In genomic region chr16:15556130-15556529, GRCh38 we compare ENCODE assay signal across 25 cellular contexts.
"Had no signal": no experiment of that assay in that cellular context is flagged by ENCODE, and none has a peak within 500 bp of the region (broad histone marks: within the 10 kb centered on the region; RNA-seq: fewer than 3 reads in every experiment).

No MANE protein-coding gene starts in this region.

- H3K4me1 ChIP-seq: pancreas, prostate gland, right lobe of liver, suprapubic skin, testis, transverse colon had no signal

- H3K36me3 Mint-ChIP-seq: naive thymus-derived CD4-positive, alpha-beta T cell; natural killer cell; stimulated activated effector memory CD8-positive, alpha-beta T cell treated with anti-CD3 and anti-CD28 coated beads, Interleukin-12 subunit alpha, Interleukin-12 subunit beta, amount 100 ng/mL, for 72 hours; stimulated activated naive B cell treated with anti-CD40 and anti-IgM and Interleukin-4, amounts not matched to agents 10 μg/mL and 1 μg/mL and 100 μg/mL, for 72 hours; type B pancreatic cell had no signal

- H3K9me3 Mint-ChIP-seq: naive thymus-derived CD4-positive, alpha-beta T cell; natural killer cell; nephron; stimulated activated effector memory CD8-positive, alpha-beta T cell treated with anti-CD3 and anti-CD28 coated beads, Interleukin-12 subunit alpha, Interleukin-12 subunit beta, amount 100 ng/mL, for 72 hours; stimulated activated naive B cell treated with anti-CD40 and anti-IgM and Interleukin-4, amounts not matched to agents 10 μg/mL and 1 μg/mL and 100 μg/mL, for 72 hours; stimulated activated naive CD8-positive, alpha-beta T cell treated with anti-CD3 and anti-CD28 coated beads, Interleukin-15, Interleukin-2, amounts not matched to agents 100 ng/mL and 50 ng/mL, for 24 hours; type B pancreatic cell had no signal

- H3K4me3 ChIP-seq: pancreas, prostate gland, right lobe of liver, sigmoid colon, stomach, suprapubic skin, testis, tibial artery, transverse colon, vagina had no signal

- ATAC-seq: naive thymus-derived CD4-positive, alpha-beta T cell; natural killer cell; pancreas; right cardiac atrium; right lobe of liver; stimulated activated effector memory CD8-positive, alpha-beta T cell treated with anti-CD3 and anti-CD28 coated beads, Interleukin-12 subunit alpha, Interleukin-12 subunit beta, amount 100 ng/mL, for 72 hours; stimulated activated naive B cell treated with anti-CD40 and anti-IgM and Interleukin-4, amounts not matched to agents 10 μg/mL and 1 μg/mL and 100 μg/mL, for 72 hours had no signal

- H3K36me3 ChIP-seq: neutrophil, pancreas, prostate gland, right lobe of liver, stomach, suprapubic skin, tibial artery, transverse colon, vagina had no signal

- H3K9me3 ChIP-seq: neutrophil, pancreas, prostate gland, right lobe of liver, sigmoid colon, stomach, suprapubic skin, testis, tibial artery, transverse colon, vagina had no signal

- H3K27me3 ChIP-seq: neutrophil, pancreas, right lobe of liver, sigmoid colon, stomach, suprapubic skin, testis, tibial artery, transverse colon, vagina had no signal

- H3K4me3 Mint-ChIP-seq: naive thymus-derived CD4-positive, alpha-beta T cell; natural killer cell; nephron; stimulated activated effector memory CD8-positive, alpha-beta T cell treated with anti-CD3 and anti-CD28 coated beads, Interleukin-12 subunit alpha, Interleukin-12 subunit beta, amount 100 ng/mL, for 72 hours; stimulated activated naive B cell treated with anti-CD40 and anti-IgM and Interleukin-4, amounts not matched to agents 10 μg/mL and 1 μg/mL and 100 μg/mL, for 72 hours; stimulated activated naive CD8-positive, alpha-beta T cell treated with anti-CD3 and anti-CD28 coated beads, Interleukin-15, Interleukin-2, amounts not matched to agents 100 ng/mL and 50 ng/mL, for 24 hours; type B pancreatic cell had no signal

- H3K27me3 Mint-ChIP-seq: naive thymus-derived CD4-positive, alpha-beta T cell; stimulated activated naive B cell treated with anti-CD40 and anti-IgM and Interleukin-4, amounts not matched to agents 10 μg/mL and 1 μg/mL and 100 μg/mL, for 72 hours; stimulated activated naive CD8-positive, alpha-beta T cell treated with anti-CD3 and anti-CD28 coated beads, Interleukin-15, Interleukin-2, amounts not matched to agents 100 ng/mL and 50 ng/mL, for 24 hours had no signal

- H3K27ac ChIP-seq: neutrophil, pancreas, prostate gland, right lobe of liver, sigmoid colon, stomach, suprapubic skin, testis, tibial artery, transverse colon, vagina had no signal

- H3K4me1 Mint-ChIP-seq: nephron; stimulated activated naive B cell treated with anti-CD40 and anti-IgM and Interleukin-4, amounts not matched to agents 10 μg/mL and 1 μg/mL and 100 μg/mL, for 72 hours had no signal

- DNase-seq: naive thymus-derived CD4-positive, alpha-beta T cell; natural killer cell; pancreas; right cardiac atrium; right lobe of liver; sigmoid colon; small intestine; stimulated activated CD4-positive, alpha-beta T cell treated with anti-CD3 and anti-CD28 coated beads, Interleukin-15, amount 100 ng/mL, for 24 hours; stimulated activated CD4-positive, alpha-beta T cell treated with anti-CD3 and anti-CD28 coated beads, Interleukin-2, amount 100 ng/mL, for 24 hours; stimulated activated CD4-positive, alpha-beta T cell treated with anti-CD3 and anti-CD28 coated beads, Interleukin-2, amount 100 ng/mL, for 48 hours; stimulated activated CD4-positive, alpha-beta T cell treated with anti-CD3 and anti-CD28 coated beads, Interleukin-4, amount 100 ng/mL, for 24 hours; stimulated activated naive B cell treated with anti-CD40 and anti-IgM and Interleukin-4, amounts not matched to agents 10 μg/mL and 1 μg/mL and 100 μg/mL, for 72 hours; stimulated activated naive CD4-positive, alpha-beta T cell treated with Interleukin-2 at 50 U/mL for 16 hours; stomach; testis; tibial artery; transverse colon had no signal

- H3K27ac Mint-ChIP-seq: naive thymus-derived CD4-positive, alpha-beta T cell; natural killer cell; nephron; stimulated activated naive B cell treated with anti-CD40 and anti-IgM and Interleukin-4, amounts not matched to agents 10 μg/mL and 1 μg/mL and 100 μg/mL, for 72 hours; stimulated activated naive CD8-positive, alpha-beta T cell treated with anti-CD3 and anti-CD28 coated beads, Interleukin-15, Interleukin-2, amounts not matched to agents 100 ng/mL and 50 ng/mL, for 24 hours; type B pancreatic cell had no signal
